ENCODE assay signal across 7 cellular contexts in the genomic region with DNA sequence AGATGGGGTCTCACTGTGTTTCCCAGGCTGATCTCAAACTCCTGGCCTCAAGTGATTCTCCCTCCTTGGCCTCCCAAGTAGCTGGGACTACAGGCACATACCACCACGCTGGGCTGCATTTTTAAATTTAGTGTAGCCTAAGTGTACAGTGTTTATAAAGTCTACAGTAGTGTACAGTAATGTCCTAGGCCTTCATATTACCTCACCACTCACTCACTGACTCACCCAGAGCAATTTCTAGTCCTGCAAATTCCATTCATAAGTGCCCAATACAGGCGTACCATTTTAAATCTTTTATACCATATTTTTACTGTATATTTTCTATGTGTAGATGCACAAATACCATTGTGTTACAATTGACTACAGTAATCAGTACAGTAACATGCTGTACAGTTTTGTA. TPM values are rescaled to one million over a fixed set of nuclear protein-coding genes. Genes with fewer than 3 reads are reported as not detected.
DNase-seq lines count a peak whose midpoint lies in the region; ATAC-seq, FAIRE-seq and TF ChIP-seq lines count a peak whose summit lies in the region.
"Not testable (repeated sequence)": the region's sequence is repeated elsewhere in the genome, so short reads cannot be mapped to it uniquely, and the experiment has no call there.

No MANE protein-coding gene starts in this region.

- H3K27ac Mint-ChIP-seq in astrocyte (ENCODE audit: unreplicated experiment), result not testable (repeated sequence)

- H2AFZ ChIP-seq in astrocyte (ENCODE audit: low read depth, low read length); H1 (ENCODE audit: low read length): not testable (repeated sequence)

- TF ChIP-seq CTCF in RWPE2 (IDR thresholded peaks at IDR 0.05; ENCODE audit: poor library complexity, severe bottlenecking); astrocyte (IDR thresholded peaks at IDR 0.05; ENCODE audit: insufficient read depth, low read depth, low read length); H1 (IDR thresholded peaks at IDR 0.05; ENCODE audit: control extremely low read depth in 1 of 3, insufficient read depth in 1 of 3, low read depth in 1 of 3, low read length in 3 of 3): not testable (repeated sequence)

- H3K23ac ChIP-seq in H1 (ENCODE audit: insufficient read length), result not testable (repeated sequence)

- not testable (repeated sequence) for H3K27me3 Mint-ChIP-seq in astrocyte (ENCODE audit: low read depth, unreplicated experiment)

- H3K4me1 Mint-ChIP-seq in astrocyte (ENCODE audit: low read depth, unreplicated experiment), result not testable (repeated sequence)

- not testable (repeated sequence) for FAIRE-seq in astrocyte (lab: Jason Lieb, UNC); H1 (lab: Jason Lieb, UNC)

- not testable (repeated sequence) for H2BK120ac ChIP-seq in H1 (replicated peaks; ENCODE audit: low read depth, low read length)

- not testable (repeated sequence) for H3K36me3 ChIP-seq in RWPE2 (ENCODE audit: low read depth); astrocyte (ENCODE audit: insufficient read depth, low read length); H1 (ENCODE audit: control insufficient read depth in 2 of 4, insufficient read depth in 4 of 4, low read length in 3 of 4)

- DNase-seq in EL (peak; percentile 81), LHCN-M2 (ENCODE audit: low read depth) (peak; percentile 47), astrocyte (ENCODE audit: low read depth) (peak; percentile 70), fibroblast of peridontal ligament (ENCODE audit: extremely low read depth) (peak; percentile 75), kidney tubule cell (ENCODE audit: low spot score) (peak; percentile 49)
- DNase-seq in RWPE2 (ENCODE audit: low spot score); H1 (ENCODE audit: low read depth in 1 of 2, low spot score in 2 of 2): not testable (repeated sequence)

- not testable (repeated sequence) for H2AK5ac ChIP-seq in H1 (ENCODE audit: low read depth, low read length)

- not testable (repeated sequence) for H4K5ac ChIP-seq in H1 (ENCODE audit: insufficient read length, low read depth, low read length)

- H3K36me3 Mint-ChIP-seq in astrocyte (ENCODE audit: low read depth, unreplicated experiment), result not testable (repeated sequence)

- peaks cover 18% of the 10 kb centered on the region for H3K4me1 ChIP-seq in RWPE2 (ENCODE audit: insufficient read depth, poor library complexity, severe bottlenecking)
- H3K4me1 ChIP-seq in astrocyte (ENCODE audit: insufficient read depth, low read length), result not testable (repeated sequence)
- H3K4me1 ChIP-seq in H1 (replicated peaks in 1 of 4; ENCODE audit: control insufficient read depth in 3 of 4, insufficient read depth in 4 of 4, low read length in 3 of 4), result peaks cover 0 to 16% (median 9%) of the 10 kb centered on the region in 4 experiments; a peak in 4 of 7 replicates

- not testable (repeated sequence) for H3K9ac ChIP-seq in astrocyte (ENCODE audit: low read length); H1 (replicated peaks in 1 of 4; ENCODE audit: extremely low read depth in 1 of 4, low read depth in 3 of 4, low read length in 3 of 4)

- not testable (repeated sequence) for H3K4me3 Mint-ChIP-seq in astrocyte (ENCODE audit: unreplicated experiment)

- not testable (repeated sequence) for H3K23me2 ChIP-seq in H1 (ENCODE audit: low read depth, low read length)

- not testable (repeated sequence) for H4K8ac ChIP-seq in H1 (ENCODE audit: extremely low read depth, insufficient read depth, low read length)

- not testable (repeated sequence) for H2BK20ac ChIP-seq in H1 (ENCODE audit: low read length)

- not testable (repeated sequence) for H3K79me2 ChIP-seq in astrocyte (ENCODE audit: insufficient read depth, low read length); H1 (ENCODE audit: control insufficient read depth in 1 of 2, insufficient read depth in 2 of 2, low read length in 2 of 2)

- H3K79me1 ChIP-seq in H1 (ENCODE audit: low read depth, low read length), result not testable (repeated sequence)

- H3K14ac ChIP-seq in H1 (ENCODE audit: insufficient read length), result not testable (repeated sequence)

- POLR2A ChIA-PET in H1 (lab: Charles Lee; ENCODE audit: partially characterized antibody), result not testable (repeated sequence)

- H2BK12ac ChIP-seq in H1 (ENCODE audit: low read depth, low read length), result not testable (repeated sequence)

- 88% methylated on average over 2 of the region's 2 CpGs; no CpG with 5 or more reads in 1 of the 2 experiments for WGBS in H1 (ENCODE audit: extremely low coverage in 1 of 2, insufficient coverage in 1 of 2, insufficient read length in 1 of 2, insufficient replicate concordance in 2 of 2, low coverage in 1 of 2, low lambda C conversion rate in 2 of 2, missing lambda C conversion rate in 1 of 2), 2 experiments

- TF ChIP-seq EP300 in H1 (IDR thresholded peaks at IDR 0.05; ENCODE audit: borderline replicate concordance in 1 of 2, low read depth in 2 of 2, low read length in 2 of 2), result not testable (repeated sequence)

- ATAC-seq in RWPE2 (ENCODE audit: low read depth), result peak; percentile 78

- not testable (repeated sequence) for TF ChIP-seq RAD21 in H1 (IDR thresholded peaks at IDR 0.05 in 1 of 2, conservative IDR thresholded peaks at IDR 0.05 in 1 of 2; ENCODE audit: low read depth in 2 of 2, low read length in 2 of 2)

- H3K4ac ChIP-seq in H1 (replicated peaks; ENCODE audit: insufficient read length, low read depth, low read length), result not testable (repeated sequence)

- 0 out of 2 replicates have a peak overlapping the region, but pooled peaks have one; percentile 81 for H2BK15ac ChIP-seq in H1 (ENCODE audit: low read length)

- H3K27me3 ChIP-seq in RWPE2 (ENCODE audit: insufficient read depth, poor library complexity, severe bottlenecking); astrocyte (ENCODE audit: insufficient read depth, low read length); H1 (replicated peaks in 1 of 4; ENCODE audit: control insufficient read depth in 3 of 4, extremely low read depth in 1 of 4, insufficient read depth in 3 of 4, low read length in 3 of 4): not testable (repeated sequence)

- TF ChIP-seq POLR2A in H1 (IDR thresholded peaks at IDR 0.05; ENCODE audit: control extremely low read depth in 1 of 2, low read depth in 2 of 2, low read length in 2 of 2), result not testable (repeated sequence)

- not testable (repeated sequence) for H3K18ac ChIP-seq in H1 (ENCODE audit: extremely low read depth, low read length)

- H4K20me1 ChIP-seq in astrocyte (ENCODE audit: insufficient read depth, low read length); H1 (replicated peaks in 1 of 2; ENCODE audit: control insufficient read depth in 1 of 2, insufficient read depth in 2 of 2, low read length in 2 of 2): not testable (repeated sequence)

- H4K91ac ChIP-seq in H1 (replicated peaks; ENCODE audit: insufficient read length, low read length), result not testable (repeated sequence)

- H3K56ac ChIP-seq in H1 (replicated peaks; ENCODE audit: insufficient read length, low read depth, low read length), result not testable (repeated sequence)

- H3K4me3 ChIP-seq in RWPE2 (ENCODE audit: severe bottlenecking); astrocyte (ENCODE audit: insufficient read depth, low read depth, low read length); H1 (ENCODE audit: extremely low read depth in 1 of 4, insufficient read depth in 2 of 4, low read depth in 3 of 4, low read length in 4 of 4): not testable (repeated sequence)

- H2BK5ac ChIP-seq in H1 (ENCODE audit: low read depth, low read length), result not testable (repeated sequence)

- H3K9me3 ChIP-seq in RWPE2 (ENCODE audit: severe bottlenecking); astrocyte (ENCODE audit: insufficient read depth, low read depth, low read length); H1 (ENCODE audit: insufficient read depth in 2 of 2, low read depth in 1 of 2, low read length in 1 of 2): not testable (repeated sequence)

- not testable (repeated sequence) for H3K4me2 ChIP-seq in astrocyte (ENCODE audit: low read length); H1 (ENCODE audit: insufficient read depth in 1 of 2, low read depth in 2 of 2, low read length in 2 of 2)

- not testable (repeated sequence) for H3K27ac ChIP-seq in RWPE2 (ENCODE audit: poor library complexity, severe bottlenecking); astrocyte (ENCODE audit: low read depth, low read length); H1 (ENCODE audit: low read depth, low read length)

- CTCF ChIA-PET in H1 (lab: Charles Lee; ENCODE audit: partially characterized antibody), result interaction anchor here (2.1 to 8.3 kb wide), 2 partner anchors 13 to 105 kb away, joined by 9 to 46 read pairs; no protein-coding TSS in a partner anchor

- not testable (repeated sequence) for H3K9me3 Mint-ChIP-seq in astrocyte (ENCODE audit: unreplicated experiment)

RNA-seq across cellular contexts. Expression of gene RRAS2, which starts 47.1 kb away (rescaled TPM):
- total RNA-seq in LHCN-M2 (2014; rRNA removed) (159 and 182 TPM in 2 replicates), astrocyte (120 and 150 TPM in 2 replicates)
- polyA plus RNA-seq in LHCN-M2 (2012), result 88.8 TPM
- 220 and 234 TPM in 2 replicates for total RNA-seq in H1 (2021; fragmentation: NEBNext Ultra II Directional; extraction: Animal tissue kit (Norgen Biotek cat#: 25700))
- polyA plus RNA-seq in H1 (2011; rRNA removed), result 48.5 and 72.3 TPM in 2 replicates
- polyA plus RNA-seq in H1 (2011; cell fraction: cytosol; rRNA removed), result 100 TPM
- 27.8 TPM for polyA plus RNA-seq in H1 (2011; cell fraction: nucleus; rRNA removed)
- polyA plus RNA-seq in H1 (2012, experiment 1 of 2), result 94.8 to 171 TPM (median 113 TPM) in 4 replicates
- 51.6 TPM for polyA plus RNA-seq in H1 (2012, experiment 2 of 2)
- 142 TPM for polyA plus RNA-seq in H1 (2013, experiment 1 of 2)
- 146 TPM for polyA plus RNA-seq in H1 (2013, experiment 2 of 2)
- 46.3 and 83.7 TPM in 2 replicates for polyA minus RNA-seq in H1 (2011; rRNA and poly(A)+ RNA removed)
- 105 TPM for polyA minus RNA-seq in H1 (2011; cell fraction: cytosol; rRNA and poly(A)+ RNA removed)
- 85.4 TPM for polyA minus RNA-seq in H1 (2011; cell fraction: nucleus; rRNA and poly(A)+ RNA removed)
